33 cellular contexts compared by ENCODE assay signal in the genomic region with DNA sequence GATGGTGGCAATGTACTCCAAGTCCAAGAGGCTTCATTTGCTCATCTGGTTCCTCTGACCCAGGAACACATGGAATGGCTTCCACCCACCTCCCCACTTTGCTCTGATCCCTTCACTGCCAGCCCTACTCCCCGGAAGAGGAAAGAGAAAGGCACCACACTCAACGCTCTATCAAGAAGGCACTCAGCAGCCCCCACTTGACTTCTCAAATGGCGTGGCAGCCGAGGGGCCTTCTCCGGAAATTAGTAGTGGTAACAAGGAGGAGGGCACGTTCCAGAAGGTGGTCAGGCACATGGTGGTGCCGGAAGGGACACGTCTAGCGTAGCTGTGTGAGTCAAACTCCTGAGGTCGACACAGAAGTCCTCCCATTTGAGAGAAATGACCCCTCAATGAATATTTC. TPM values are rescaled to one million over a fixed set of nuclear protein-coding genes. Genes with fewer than 3 reads are reported as not detected.
"Had no signal": no experiment of that assay in that cellular context is flagged by ENCODE, and none has a peak within 500 bp of the region (broad histone marks: within the 10 kb centered on the region; RNA-seq: fewer than 3 reads in every experiment).

No MANE protein-coding gene starts in this region.

- DNase-seq: activated CD4-positive, alpha-beta T cell treated with anti-CD3 and anti-CD28 coated beads, Interleukin-2, amount 10 ng/mL, durations not matched to agents 24 days and 14 days; activated CD4-positive, alpha-beta T cell treated with anti-CD3 and anti-CD28 coated beads, Interleukin-2, amount 50 U/mL, for 4 hours; activated CD4-positive, CD25-positive, alpha-beta regulatory T cell; activated CD8-positive, alpha-beta T cell treated with anti-CD3 and anti-CD28 coated beads for 36 hours; activated gamma-delta T cell treated with Interleukin-2 at 50 U/mL for 16 hours; activated naive CD4-positive, alpha-beta T cell treated with anti-CD3 and anti-CD28 coated beads for 36 hours; activated T-cell treated with anti-CD3 and anti-CD28 coated beads, Interleukin-2, amount 50 U/mL, for 1 hour; activated T-cell treated with anti-CD3 and anti-CD28 coated beads, Interleukin-2, amount 50 U/mL, for 72 hours; adrenal gland; body of pancreas; caudate nucleus; cerebellar nuclear complex; Kasumi-1; KG1; MG63; NCI-H1092; NCI-H1436 treated with DMSO at 0.1 percent for 48 hours; NCI-H1694 treated with DMSO at 0.1 percent for 48 hours; NCI-H2029; NCI-H345; NCI-H524 treated with DMSO at 0.1 percent for 48 hours; PC-3; RPMI8226; SIG-M5; T-helper 1 cell; T1000; WERI-Rb-1 had no signal

- ATAC-seq: activated CD8-positive, alpha-beta T cell treated with anti-CD3 and anti-CD28 coated beads for 36 hours; activated naive CD4-positive, alpha-beta T cell treated with anti-CD3 and anti-CD28 coated beads, Interleukin-2, amount 50 U/mL, for 72 hours; activated T-cell treated with anti-CD3 and anti-CD28 coated beads, Interleukin-2, amount 50 U/mL, for 72 hours; activated T-helper 17 cell treated with anti-CD3 and anti-CD28 coated beads, Interleukin-2, amount 50 U/mL, for 72 hours; body of pancreas; PC-3; Right ventricle myocardium inferior; SK-N-SH treated with all-trans-retinoic acid at 6 μM for 48 hours had no signal

- H3K27me3 Mint-ChIP-seq: activated CD4-positive, alpha-beta T cell treated with anti-CD3 and anti-CD28 coated beads, Interleukin-2, amount 10 ng/mL, durations not matched to agents 24 days and 14 days; activated CD8-positive, alpha-beta T cell treated with anti-CD3 and anti-CD28 coated beads for 36 hours; activated T-helper 17 cell treated with anti-CD3 and anti-CD28 coated beads, Interleukin-2, amount 50 U/mL, for 72 hours had no signal

- H3K36me3 ChIP-seq: breast epithelium had no signal

- H3K4me3 Mint-ChIP-seq: activated CD4-positive, alpha-beta T cell treated with anti-CD3 and anti-CD28 coated beads, Interleukin-2, amount 10 ng/mL, durations not matched to agents 24 days and 14 days; activated CD8-positive, alpha-beta T cell treated with anti-CD3 and anti-CD28 coated beads for 36 hours; activated naive CD4-positive, alpha-beta T cell treated with anti-CD3 and anti-CD28 coated beads for 36 hours; activated T-cell treated with anti-CD3 and anti-CD28 coated beads, Interleukin-2, amount 50 U/mL, for 72 hours; activated T-helper 17 cell treated with anti-CD3 and anti-CD28 coated beads, Interleukin-2, amount 50 U/mL, for 72 hours had no signal

- H3K4me3 ChIP-seq: adrenal gland, body of pancreas, breast epithelium, MG63, Peyer's patch had no signal

- H3K9me3 ChIP-seq: adrenal gland, body of pancreas, breast epithelium, MG63, Peyer's patch had no signal

- H3K36me3 Mint-ChIP-seq: activated naive CD4-positive, alpha-beta T cell treated with anti-CD3 and anti-CD28 coated beads, Interleukin-2, amount 50 U/mL, for 72 hours had no signal

- H3K4me1 Mint-ChIP-seq: activated T-helper 17 cell treated with anti-CD3 and anti-CD28 coated beads, Interleukin-2, amount 50 U/mL, for 72 hours had no signal

- H3K9me3 Mint-ChIP-seq: activated CD4-positive, alpha-beta T cell treated with anti-CD3 and anti-CD28 coated beads, Interleukin-2, amount 10 ng/mL, durations not matched to agents 24 days and 14 days; activated CD8-positive, alpha-beta T cell treated with anti-CD3 and anti-CD28 coated beads for 36 hours; activated naive CD4-positive, alpha-beta T cell treated with anti-CD3 and anti-CD28 coated beads for 36 hours; activated naive CD4-positive, alpha-beta T cell treated with anti-CD3 and anti-CD28 coated beads, Interleukin-2, amount 50 U/mL, for 72 hours; activated T-cell treated with anti-CD3 and anti-CD28 coated beads, Interleukin-2, amount 50 U/mL, for 72 hours; activated T-helper 17 cell treated with anti-CD3 and anti-CD28 coated beads, Interleukin-2, amount 50 U/mL, for 72 hours had no signal

- H3K27ac ChIP-seq: adrenal gland, body of pancreas, breast epithelium, Peyer's patch, WERI-Rb-1 had no signal

- H3K27ac Mint-ChIP-seq: activated CD4-positive, alpha-beta T cell treated with anti-CD3 and anti-CD28 coated beads, Interleukin-2, amount 10 ng/mL, durations not matched to agents 24 days and 14 days; activated CD8-positive, alpha-beta T cell treated with anti-CD3 and anti-CD28 coated beads for 36 hours; activated naive CD4-positive, alpha-beta T cell treated with anti-CD3 and anti-CD28 coated beads for 36 hours; activated T-cell treated with anti-CD3 and anti-CD28 coated beads, Interleukin-2, amount 50 U/mL, for 72 hours; activated T-helper 17 cell treated with anti-CD3 and anti-CD28 coated beads, Interleukin-2, amount 50 U/mL, for 72 hours had no signal

- H3K27me3 ChIP-seq: adrenal gland, body of pancreas, breast epithelium, MG63, Peyer's patch had no signal

RNA-seq across cellular contexts. Expression of gene CYP2D6, which starts 36.5 kb away (rescaled TPM):
- total RNA-seq: Right ventricle myocardium inferior had no signal
